ENCODE assay signal across 8 cellular contexts in the genomic region with DNA sequence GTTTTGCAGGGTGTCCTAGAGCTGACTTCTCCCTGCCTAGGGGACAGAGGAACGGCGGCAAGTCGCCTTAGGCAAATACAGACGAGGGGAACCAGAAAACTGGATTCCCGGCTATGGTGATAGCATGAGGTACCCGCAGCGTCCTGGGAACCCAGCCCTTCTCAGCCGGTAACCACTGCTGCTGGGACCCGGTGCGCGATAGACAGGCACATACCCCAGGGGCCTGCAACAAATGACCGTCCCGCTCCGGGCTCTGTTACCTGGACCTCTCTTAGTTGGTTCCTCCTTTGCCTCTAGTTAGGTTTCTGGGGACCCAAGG. TPM values are rescaled to one million over a fixed set of nuclear protein-coding genes. Genes with fewer than 3 reads are reported as not detected.
A peak's percentile ranks its signal among the peaks of the same experiment; 100 is the strongest.
DNase-seq lines count a peak whose midpoint lies in the region; ATAC-seq, FAIRE-seq and TF ChIP-seq lines count a peak whose summit lies in the region.

No MANE protein-coding gene starts in this region.

- H3K4me3 Mint-ChIP-seq in activated naive CD8-positive, alpha-beta T cell treated with anti-CD3 and anti-CD28 coated beads, Interleukin-2, amount 10 ng/mL, durations not matched to agents 7 days and 5 days, result peak overlapping the region; percentile 76

- H3K36me3 ChIP-seq in keratinocyte (ENCODE audit: control insufficient read depth in 2 of 2, extremely low read depth in 1 of 2, insufficient read depth in 2 of 2, low read length in 2 of 2), result peaks cover 9 to 10% of the 10 kb centered on the region in 2 experiments
- H3K36me3 ChIP-seq in tibial nerve, result no peaks in the 10 kb centered on the region

- peak; percentile 32 for FAIRE-seq in keratinocyte (lab: Jason Lieb, UNC)

- no peak for TF ChIP-seq CTCF in keratinocyte (optimal IDR thresholded peaks at IDR 0.05 in 1 of 3, IDR thresholded peaks at IDR 0.05 in 1 of 3, conservative IDR thresholded peaks at IDR 0.05 in 1 of 3; ENCODE audit: extremely low read depth in 1 of 3, insufficient read depth in 2 of 3, low read length in 3 of 3)
- TF ChIP-seq CTCF in tibial nerve (IDR thresholded peaks at IDR 0.05), result no peak

- peaks cover 2% of the 10 kb centered on the region for H3K36me3 Mint-ChIP-seq in activated naive CD8-positive, alpha-beta T cell treated with anti-CD3 and anti-CD28 coated beads, Interleukin-2, amount 10 ng/mL, durations not matched to agents 7 days and 5 days

- peaks cover 3% of the 10 kb centered on the region for H3K9me1 ChIP-seq in keratinocyte (ENCODE audit: control insufficient read depth, extremely low read depth, insufficient read depth, low read length)

- peaks cover 50% of the 10 kb centered on the region for H3K27me3 Mint-ChIP-seq in activated naive CD8-positive, alpha-beta T cell treated with anti-CD3 and anti-CD28 coated beads, Interleukin-2, amount 10 ng/mL, durations not matched to agents 7 days and 5 days

- peak overlapping the region; percentile 79 for H3K4me2 ChIP-seq in keratinocyte (ENCODE audit: control insufficient read depth, extremely low read depth, insufficient read depth, low read depth, low read length)

- no peak for TF ChIP-seq EP300 in tibial nerve (IDR thresholded peaks at IDR 0.05)

- TF ChIP-seq POLR2A in tibial nerve (IDR thresholded peaks at IDR 0.05), result no peak

- peak overlapping the region; percentile 54 to 87 (median 56) for H3K4me3 ChIP-seq in keratinocyte (ENCODE audit: control insufficient read depth in 2 of 3, extremely low read depth in 1 of 3, insufficient read depth in 2 of 3, low read depth in 1 of 3, low read length in 3 of 3)
- H3K4me3 ChIP-seq in tibial nerve, result peak overlapping the region; percentile 43 to 84 (median 66)

- peaks cover 18% of the 10 kb centered on the region for H3K4me1 Mint-ChIP-seq in activated naive CD8-positive, alpha-beta T cell treated with anti-CD3 and anti-CD28 coated beads, Interleukin-2, amount 10 ng/mL, durations not matched to agents 7 days and 5 days

- H3K27ac ChIP-seq in keratinocyte (ENCODE audit: control insufficient read depth, insufficient read depth, low read length) (no peak overlapping the region), tibial nerve (peak overlapping the region; percentile 26 to 86 (median 62))

- no peak overlapping the region for H3K27ac Mint-ChIP-seq in activated naive CD8-positive, alpha-beta T cell treated with anti-CD3 and anti-CD28 coated beads, Interleukin-2, amount 10 ng/mL, durations not matched to agents 7 days and 5 days

- H3K9ac ChIP-seq in keratinocyte (ENCODE audit: control insufficient read depth, extremely low read depth, insufficient read depth, low read length), result peak overlapping the region; percentile 56

- peaks cover 9% of the 10 kb centered on the region for H4K20me1 ChIP-seq in keratinocyte (ENCODE audit: control insufficient read depth, extremely low read depth, insufficient read depth, low read length)

- H3K9me3 Mint-ChIP-seq in activated naive CD8-positive, alpha-beta T cell treated with anti-CD3 and anti-CD28 coated beads, Interleukin-2, amount 10 ng/mL, durations not matched to agents 7 days and 5 days, result no peaks in the 10 kb centered on the region

- peaks cover 38% of the 10 kb centered on the region for H3K79me2 ChIP-seq in keratinocyte (ENCODE audit: control insufficient read depth, insufficient read depth, low read length)

- intact Hi-C loops in posterior vena cava (cut with DNase I), result no loop called here

- dilution Hi-C loops in keratinocyte (cut with MboI; ENCODE audit: extremely low pct_ligation_motif_present, low sequenced_read_pairs), result no loop called here

- H3K4me1 ChIP-seq in keratinocyte (ENCODE audit: control insufficient read depth, extremely low read depth, insufficient read depth, low read length) (peaks cover 27% of the 10 kb centered on the region), tibial nerve (peaks cover 0 to 51% (median 13%) of the 10 kb centered on the region in 4 donors)

- DNase-seq in activated naive CD8-positive, alpha-beta T cell treated with anti-CD3 and anti-CD28 coated beads, Interleukin-2, amount 10 ng/mL, durations not matched to agents 7 days and 5 days, result no peak
- no peak for DNase-seq in keratinocyte (ENCODE audit: low read depth, low spot score)
- no peak for DNase-seq in tibial nerve (ENCODE audit: low spot score in 2 of 2)
- no peak for DNase-seq in SIG-M5 treated with dmso at 0.1 percent for 504 hours (lab: John Stamatoyannopoulos, UW; ENCODE audit: unreplicated experiment)
- DNase-seq in D341Med (ENCODE audit: low spot score), result no peak
- no peak for DNase-seq in posterior vena cava (ENCODE audit: low spot score)

- H3K9me3 ChIP-seq in keratinocyte (ENCODE audit: control insufficient read depth, low read depth, low read length), result no peaks in the 10 kb centered on the region
- H3K9me3 ChIP-seq in tibial nerve, result no peaks in the 10 kb centered on the region

- no peaks in the 10 kb centered on the region for H3K27me3 ChIP-seq in keratinocyte (ENCODE audit: control insufficient read depth, extremely low read depth, insufficient read depth, low read length)
- no peaks in the 10 kb centered on the region for H3K27me3 ChIP-seq in tibial nerve

- 35% methylated on average over 10 of the region's 14 CpGs; no CpG with 5 or more reads in 1 of the 2 donors for WGBS in tibial nerve, 2 donors

- H2AFZ ChIP-seq in keratinocyte (ENCODE audit: control insufficient read depth, low read length), result peak overlapping the region; percentile 73

- POLR2A ChIA-PET in activated naive CD8-positive, alpha-beta T cell treated with anti-CD3 and anti-CD28 coated beads, Interleukin-2, amount 10 ng/mL, durations not matched to agents 7 days and 5 days (lab: Charles Lee), result interaction anchor here (0.9 to 1.6 kb wide), 4 partner anchors 13 to 78 kb away, joined by 3 to 9 read pairs (median 4); no protein-coding TSS in a partner anchor

- ATAC-seq in GM19372 (IDR thresholded peaks at IDR 0.05; ENCODE audit: low read depth, unreplicated experiment) (peak; percentile 5), HG03103 (IDR thresholded peaks at IDR 0.05; ENCODE audit: low read depth, unreplicated experiment) (peak; percentile 8)
- ATAC-seq in activated naive CD8-positive, alpha-beta T cell treated with anti-CD3 and anti-CD28 coated beads, Interleukin-2, amount 10 ng/mL, durations not matched to agents 7 days and 5 days (ENCODE audit: low read depth), result peak; percentile 8

RNA-seq across cellular contexts. Expression of gene SERPINE2, which starts 0.6 kb away (rescaled TPM):
- total RNA-seq in activated naive CD8-positive, alpha-beta T cell treated with anti-CD3 and anti-CD28 coated beads, Interleukin-2, amount 10 ng/mL, durations not matched to agents 7 days and 5 days, result 10 to 100 TPM; 22.2 to 22.3 TPM
- 279 to 1,210 TPM (median 306 TPM) in 3 replicates for polyA plus RNA-seq in keratinocyte
- 58.0 TPM for polyA plus RNA-seq in keratinocyte (2011; ENCODE audit: low read depth)
- polyA plus RNA-seq in keratinocyte (2011; cell fraction: cytosol; rRNA removed), result 606 and 644 TPM in 2 replicates
- polyA plus RNA-seq in keratinocyte (2011; cell fraction: nucleus; rRNA removed), result 1,752 and 1,862 TPM in 2 replicates
- polyA plus RNA-seq in keratinocyte (2012; ENCODE audit: low replicate concordance), result 137 and 901 TPM in 2 replicates
- polyA minus RNA-seq in keratinocyte, result 244 to 695 TPM (median 331 TPM) in 3 replicates
- 380 TPM for polyA minus RNA-seq in keratinocyte (2011; cell fraction: cytosol; rRNA and poly(A)+ RNA removed)
- 558 and 1,225 TPM in 2 replicates for polyA minus RNA-seq in keratinocyte (2011; cell fraction: nucleus; rRNA and poly(A)+ RNA removed)
- total RNA-seq in tibial nerve, result 10 to 100 TPM; 25.5 to 94.5 (median 38.5) TPM
- total RNA-seq in posterior vena cava, result 100 to 1,000 TPM; 385 to 718 TPM

Comparison
In these comparisons a context has a peak if more than half of its experiments do, and no peak if none do; other contexts are left out.
1. RNA of gene SERPINE2, which starts 0.6 kb away (total RNA-seq): 385 to 718 TPM in posterior vena cava; 25.5 to 94.5 TPM in tibial nerve and 22.2 to 22.3 TPM in activated naive CD8-positive, alpha-beta T cell treated with anti-CD3 and anti-CD28 coated beads, Interleukin-2, amount 10 ng/mL, durations not matched to agents 7 days and 5 days; every median in the first group is over 4 times any median in the second.
2. Peak in every context shown above with its lines, with median percentiles within 50 percentile points of each other: ATAC-seq.